20 cellular contexts compared by ENCODE assay signal in genomic region chr2:236241181-236242056, GRCh38. TPM values are rescaled to one million over a fixed set of nuclear protein-coding genes. Genes with fewer than 3 reads are reported as not detected.
DNase-seq lines count a peak whose midpoint lies in the region; ATAC-seq, FAIRE-seq and TF ChIP-seq lines count a peak whose summit lies in the region.
"Had no signal": no experiment of that assay in that cellular context is flagged by ENCODE, and none has a peak within 500 bp of the region (broad histone marks: within the 10 kb centered on the region; RNA-seq: fewer than 3 reads in every experiment).

No MANE protein-coding gene starts in this region.

- no peak overlapping the region for H4K91ac ChIP-seq in neuronal stem cell (ENCODE audit: low read depth, low read length, poor library complexity)

- no peak overlapping the region for H4K8ac ChIP-seq in neuronal stem cell (ENCODE audit: low read depth, low read length)

- no peak overlapping the region for H3K4me2 ChIP-seq in neuronal stem cell (ENCODE audit: insufficient read depth, low read length, poor library complexity, severe bottlenecking)

- DNase-seq in heart left ventricle (no peak), Right ventricle myocardium inferior (ENCODE audit: missing footprints) (no peak), esophagus muscularis mucosa (ENCODE audit: extremely low spot score) (peak; percentile 78), neuronal stem cell (ENCODE audit: low spot score) (no peak), caudate nucleus (lab: John Stamatoyannopoulos, UW) (no peak), COR-L47 (lab: John Stamatoyannopoulos, UW) (no peak), frontal cortex (ENCODE audit: low spot score in 2 of 2) (no peak)
- DNase-seq: 8988T, Caco-2, DMS79, GOT3, HFFc6, NCI-H1436 treated with DMSO at 0.1 percent for 48 hours, NCI-H2081 treated with DMSO at 0.1 percent for 48 hours, NCI-H524, RPMI8226 had no signal

- H3K4ac ChIP-seq in neuronal stem cell (ENCODE audit: low read length) = no peak overlapping the region

- no peaks in the 10 kb centered on the region for H3K79me1 ChIP-seq in neuronal stem cell (ENCODE audit: low read depth, low read length)

- no peak overlapping the region for H2BK15ac ChIP-seq in neuronal stem cell (ENCODE audit: low read length)

- 56 to 65% (median 58%) methylated on average over 12 to 13 of the region's 13 CpGs for WGBS in heart left ventricle, 4 donors
- 89% methylated on average over 13 of the region's 13 CpGs for WGBS in esophagus muscularis mucosa
- WGBS in neuronal stem cell (ENCODE audit: extremely low coverage in 2 of 2, insufficient read length in 2 of 2, insufficient replicate concordance in 1 of 2), 2 donors = no CpG with 5 or more reads among the region's 13 CpGs

- H2AFZ ChIP-seq in neuronal stem cell (ENCODE audit: low read length) = no peak overlapping the region

- H3K9ac ChIP-seq in neuronal stem cell (ENCODE audit: low read depth, low read length, poor library complexity) = no peak overlapping the region

- H3K18ac ChIP-seq in neuronal stem cell (ENCODE audit: low read length) = no peak overlapping the region

- FAIRE-seq in frontal cortex (lab: Jason Lieb, UNC) = no peak
- FAIRE-seq: G401.6, HTR-8/SVneo had no signal

- TF ChIP-seq CTCF in heart left ventricle (IDR thresholded peaks at IDR 0.05) (no peak), esophagus muscularis mucosa (IDR thresholded peaks at IDR 0.05) (no peak)

- H2AK5ac ChIP-seq in neuronal stem cell (ENCODE audit: low read depth, low read length) = peak overlapping the region; percentile 33

- TF ChIP-seq POLR2A in heart left ventricle (IDR thresholded peaks at IDR 0.05) (peak in 1 of 2 donors; percentile 6), esophagus muscularis mucosa (IDR thresholded peaks at IDR 0.05; ENCODE audit: low read depth) (no peak)

- H3K4me3 ChIP-seq in heart left ventricle = peak overlapping the region in 8 of 12 donors; percentile 26 to 52 (median 33)
- no peak overlapping the region for H3K4me3 ChIP-seq in esophagus muscularis mucosa
- H3K4me3 ChIP-seq in neuronal stem cell (ENCODE audit: low read length in 2 of 2) = no peak overlapping the region

- H2BK5ac ChIP-seq in neuronal stem cell (ENCODE audit: low read length) = no peak overlapping the region

- H3K23ac ChIP-seq in neuronal stem cell (ENCODE audit: low read depth, low read length, poor library complexity) = no peak overlapping the region

- H3K4me1 ChIP-seq in heart left ventricle (peaks cover 0 to 64% (median 12%) of the 10 kb centered on the region in 12 donors), esophagus muscularis mucosa (peaks cover 12 to 20% (median 15%) of the 10 kb centered on the region in 4 donors), neuronal stem cell (ENCODE audit: control insufficient read depth in 2 of 2, insufficient read depth in 1 of 2, low read depth in 1 of 2, low read length in 2 of 2) (peaks cover 8 to 25% of the 10 kb centered on the region in 2 donors)
- H3K4me1 ChIP-seq: Caco-2 had no signal

- intact Hi-C loops in heart left ventricle (cut with DNase I) (loop anchor here in 1 of 10 donors (2.0 kb wide), 1 partner anchor 21 kb away; no protein-coding TSS in a partner anchor), Right ventricle myocardium inferior (cut with DNase I) (loop anchor here (2.0 kb wide), 1 partner anchor 21 kb away; no protein-coding TSS in a partner anchor), esophagus muscularis mucosa (cut with DNase I) (no loop called here)

- H3K36me3 ChIP-seq in heart left ventricle (no peaks in the 10 kb centered on the region), esophagus muscularis mucosa (no peaks in the 10 kb centered on the region), neuronal stem cell (replicated peaks in 1 of 2; ENCODE audit: control insufficient read depth in 2 of 2, insufficient read depth in 2 of 2, low read length in 2 of 2) (no peaks in the 10 kb centered on the region)

- H3K9me3 ChIP-seq in heart left ventricle (no peaks in the 10 kb centered on the region), esophagus muscularis mucosa (no peaks in the 10 kb centered on the region), neuronal stem cell (replicated peaks in 1 of 2; ENCODE audit: control insufficient read depth in 2 of 2, insufficient read depth in 1 of 2, low read depth in 1 of 2, low read length in 2 of 2) (peaks cover 0 to 11% of the 10 kb centered on the region in 2 donors)
- H3K9me3 ChIP-seq: Caco-2 had no signal

- peaks cover 0 to 31% (median 8%) of the 10 kb centered on the region in 9 donors for H3K27me3 ChIP-seq in heart left ventricle
- H3K27me3 ChIP-seq in esophagus muscularis mucosa = peaks cover 5 to 58% (median 9%) of the 10 kb centered on the region in 4 donors
- peaks cover 7 to 30% (median 17%) of the 10 kb centered on the region in 3 experiments for H3K27me3 ChIP-seq in neuronal stem cell (ENCODE audit: control insufficient read depth in 3 of 3, insufficient read depth in 3 of 3, low read depth in 1 of 3, low read length in 3 of 3)

- H2BK120ac ChIP-seq in neuronal stem cell (ENCODE audit: low read depth, low read length) = no peak overlapping the region

- TF ChIP-seq EP300 in esophagus muscularis mucosa (IDR thresholded peaks at IDR 0.05) = no peak

- no peak overlapping the region for H2BK12ac ChIP-seq in neuronal stem cell (ENCODE audit: low read length)

- no peak overlapping the region for H3K14ac ChIP-seq in neuronal stem cell (ENCODE audit: low read length)

- ATAC-seq in heart left ventricle (peak in 2 of 4 donors; percentile 10 to 35), Right ventricle myocardium inferior (no peak), GM19467 (IDR thresholded peaks at IDR 0.05; ENCODE audit: unreplicated experiment) (no peak)

- H3K27ac ChIP-seq in heart left ventricle (peak overlapping the region; percentile 77 to 96 (median 86)), esophagus muscularis mucosa (replicated peaks in 1 of 4) (no peak overlapping the region), neuronal stem cell (replicated peaks; ENCODE audit: low read length) (no peak overlapping the region), caudate nucleus (ENCODE audit: low read depth, low read length) (no peak overlapping the region)
- H3K27ac ChIP-seq: C4-2B had no signal

RNA-seq across cellular contexts. Expression of gene ASB18, which starts 22.8 kb away (rescaled TPM):
- total RNA-seq in heart left ventricle (10 to 100 TPM in 7 of 9 donors, 1 to 10 TPM in 2; 4.3 to 49.8 (median 18.6) TPM), Right ventricle myocardium inferior (4.6 TPM), esophagus muscularis mucosa (not detected), frontal cortex (0.82 TPM)
- 1 to 10 TPM; 6.2 to 6.7 TPM for polyA plus RNA-seq in heart left ventricle
- polyA plus RNA-seq in neuronal stem cell (2013, experiment 1 of 2) = not detected
- polyA plus RNA-seq in neuronal stem cell (2013, experiment 2 of 2) = not detected
- total RNA-seq: Caco-2, HFFc6 had no signal

Comparison
In these comparisons a context has a peak if more than half of its experiments do, and no peak if none do; other contexts are left out.
1. H3K27ac ChIP-seq: peak in heart left ventricle (12 of 12); none in esophagus muscularis mucosa (0 of 4), neuronal stem cell (single experiment) and caudate nucleus (single experiment).
2. H3K4me3 ChIP-seq: peak in heart left ventricle (8 of 12); none in esophagus muscularis mucosa (0 of 4) and neuronal stem cell (0 of 2).